19 cellular contexts compared by ENCODE assay signal in genomic region chr2:135225781-135226180, GRCh38.
"Had no signal": no experiment of that assay in that cellular context is flagged by ENCODE, and none has a peak within 500 bp of the region (broad histone marks: within the 10 kb centered on the region; RNA-seq: fewer than 3 reads in every experiment).

No MANE protein-coding gene starts in this region.

- FAIRE-seq: pancreas had no signal

- H3K79me2 ChIP-seq: hepatocyte had no signal

- H3K36me3 ChIP-seq: colonic mucosa, esophagus squamous epithelium, pancreas, upper lobe of left lung had no signal

- H3K4me1 ChIP-seq: colonic mucosa, esophagus squamous epithelium, foreskin keratinocyte, pancreas, upper lobe of left lung had no signal

- H3K9me3 ChIP-seq: colonic mucosa, esophagus squamous epithelium, pancreas, tibial artery, upper lobe of left lung had no signal

- DNase-seq: colonic mucosa; dermis blood vessel endothelial cell; esophagus squamous epithelium; foreskin keratinocyte; head of caudate nucleus; left colon; left ventricle myocardium superior; mesendoderm; naive B cell; occipital lobe; pancreas; right cardiac atrium; stimulated activated CD4-positive, alpha-beta T cell treated with anti-CD3 and anti-CD28 coated beads, Interleukin-4, amount 100 ng/mL, for 1 hour; stimulated activated CD8-positive, alpha-beta memory T cell treated with anti-CD3 and anti-CD28 coated beads, Interleukin-4, amount 100 ng/mL, for 48 hours; stimulated activated naive CD8-positive, alpha-beta T cell treated with anti-CD3 and anti-CD28 coated beads, Interleukin-15, Interleukin-2, amounts not matched to agents 100 U/mL and 50 U/mL, for 24 hours; tibial artery; upper lobe of left lung had no signal

- H3K4me3 ChIP-seq: colonic mucosa, esophagus squamous epithelium, hepatocyte, pancreas, tibial artery, upper lobe of left lung had no signal

- H3K27ac ChIP-seq: colonic mucosa, esophagus squamous epithelium, foreskin keratinocyte, hepatocyte, pancreas, tibial artery, upper lobe of left lung had no signal

- H3K27me3 ChIP-seq: colonic mucosa, esophagus squamous epithelium, foreskin keratinocyte, hepatocyte, pancreas, tibial artery, upper lobe of left lung had no signal

- H3K4me2 ChIP-seq: hepatocyte had no signal

- ATAC-seq: foreskin keratinocyte; left colon; left ventricle myocardium superior; pancreas; right cardiac atrium; stimulated activated effector memory CD8-positive, alpha-beta T cell treated with anti-CD3 and anti-CD28 coated beads, Interleukin-12 subunit alpha, Interleukin-12 subunit beta, amount 100 ng/mL, for 72 hours; stimulated activated naive CD8-positive, alpha-beta T cell treated with anti-CD3 and anti-CD28 coated beads, Interleukin-15, Interleukin-2, amounts not matched to agents 100 U/mL and 50 U/mL, for 24 hours had no signal

- H2AFZ ChIP-seq: hepatocyte had no signal
